In the genomic region with DNA sequence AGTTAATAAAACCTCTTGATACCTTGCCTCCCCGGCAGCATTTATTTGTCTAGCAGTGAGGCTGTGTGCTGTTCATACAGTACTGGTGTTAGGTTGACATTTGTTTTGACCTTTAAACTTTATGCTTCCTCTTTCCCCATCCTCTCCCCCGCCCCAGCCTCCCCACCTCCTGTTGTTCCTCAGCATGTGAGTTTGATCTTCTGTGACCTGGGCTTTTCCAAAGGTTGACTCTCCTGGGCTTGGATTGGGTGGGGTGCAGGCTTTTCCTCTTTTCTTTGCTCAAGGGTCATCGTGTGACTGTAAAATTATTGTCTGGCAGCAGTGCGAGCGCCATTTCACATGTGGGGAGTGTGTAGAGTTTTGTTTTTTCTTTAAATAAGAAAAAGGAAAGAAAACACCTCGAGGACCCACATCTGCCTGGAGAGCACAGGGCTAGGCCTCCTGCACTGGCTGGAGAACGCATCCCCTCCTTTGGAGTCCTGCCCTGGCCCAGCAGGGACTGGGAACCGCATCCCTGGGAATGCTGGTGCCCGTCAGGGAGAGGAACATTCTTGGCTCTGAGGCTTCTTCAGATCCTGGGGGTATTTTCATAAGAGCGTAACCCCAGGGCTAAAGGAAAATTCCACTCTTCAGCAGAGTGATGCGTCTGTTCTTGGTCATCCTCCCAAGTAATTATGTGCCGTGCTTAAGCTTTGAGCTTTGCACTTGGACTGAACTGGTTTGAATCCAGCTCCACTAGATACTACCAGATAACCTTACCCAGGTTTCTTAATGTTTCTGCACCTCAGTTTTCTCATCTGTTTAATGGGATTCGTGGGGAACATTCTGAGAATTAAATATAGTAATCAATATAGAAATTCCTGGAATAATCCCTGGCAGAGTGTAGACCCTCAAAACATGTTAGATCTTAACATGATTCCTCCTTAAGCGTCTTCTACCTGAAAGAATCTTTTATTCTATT, we compare ENCODE assay signal across 12 cellular contexts.
DNase-seq lines count a peak whose midpoint lies in the region; ATAC-seq and TF ChIP-seq lines count a peak whose summit lies in the region.
"Had no signal": no experiment of that assay in that cellular context is flagged by ENCODE, and none has a peak within 500 bp of the region (broad histone marks: within the 10 kb centered on the region; RNA-seq: fewer than 3 reads in every experiment).

No MANE protein-coding gene starts in this region.

- peak; percentile 93 for ATAC-seq in left lobe of liver
- ATAC-seq in stimulated activated naive B cell treated with anti-CD40 and anti-IgM and Interleukin-4, amounts not matched to agents 10 μg/mL and 1 μg/mL and 100 μg/mL, for 72 hours (replicated peaks), result peak; percentile 90 to 91
- ATAC-seq in SK-N-SH treated with all-trans-retinoic acid at 6 μM for 48 hours, result no peak
- no peak for ATAC-seq in GM21528 (IDR thresholded peaks at IDR 0.05; ENCODE audit: low FRiP score, unreplicated experiment)
- ATAC-seq: activated T-helper 17 cell treated with anti-CD3 and anti-CD28 coated beads, Interleukin-2, amount 50 U/mL, for 72 hours had no signal

- peaks cover 54 to 77% of the 10 kb centered on the region in 2 donors for H3K36me3 Mint-ChIP-seq in stimulated activated naive B cell treated with anti-CD40 and anti-IgM and Interleukin-4, amounts not matched to agents 10 μg/mL and 1 μg/mL and 100 μg/mL, for 72 hours

- peaks cover 64 to 90% of the 10 kb centered on the region in 2 donors for H3K4me1 Mint-ChIP-seq in stimulated activated naive B cell treated with anti-CD40 and anti-IgM and Interleukin-4, amounts not matched to agents 10 μg/mL and 1 μg/mL and 100 μg/mL, for 72 hours
- H3K4me1 Mint-ChIP-seq: activated T-helper 17 cell treated with anti-CD3 and anti-CD28 coated beads, Interleukin-2, amount 50 U/mL, for 72 hours had no signal

- peak overlapping the region; percentile 97 for H3K27ac Mint-ChIP-seq in stimulated activated naive B cell treated with anti-CD40 and anti-IgM and Interleukin-4, amounts not matched to agents 10 μg/mL and 1 μg/mL and 100 μg/mL, for 72 hours
- H3K27ac Mint-ChIP-seq: activated T-helper 17 cell treated with anti-CD3 and anti-CD28 coated beads, Interleukin-2, amount 50 U/mL, for 72 hours; stimulated activated naive CD8-positive, alpha-beta T cell treated with anti-CD3 and anti-CD28 coated beads, Interleukin-15, Interleukin-2, amounts not matched to agents 100 ng/mL and 50 ng/mL, for 24 hours had no signal

- DNase-seq in M059J (ENCODE audit: low read depth) (peak; percentile 15), astrocyte of the cerebellum (ENCODE audit: low read depth) (peak; percentile 76), left lobe of liver (ENCODE audit: low spot score) (peak; percentile 75), cerebellar nuclear complex (lab: John Stamatoyannopoulos, UW) (no peak), mesenteric fat pad (ENCODE audit: low spot score) (no peak)
- DNase-seq in stimulated activated naive B cell treated with anti-CD40 and anti-IgM and Interleukin-4, amounts not matched to agents 10 μg/mL and 1 μg/mL and 100 μg/mL, for 72 hours, result no peak
- DNase-seq: DND-41; effector CD8-positive, alpha-beta T cell had no signal

- H3K9me3 Mint-ChIP-seq in stimulated activated naive B cell treated with anti-CD40 and anti-IgM and Interleukin-4, amounts not matched to agents 10 μg/mL and 1 μg/mL and 100 μg/mL, for 72 hours, result peaks cover 2 to 3% of the 10 kb centered on the region in 2 donors
- H3K9me3 Mint-ChIP-seq: activated T-helper 17 cell treated with anti-CD3 and anti-CD28 coated beads, Interleukin-2, amount 50 U/mL, for 72 hours had no signal

- peak overlapping the region; percentile 46 to 55 for H3K4me3 Mint-ChIP-seq in stimulated activated naive B cell treated with anti-CD40 and anti-IgM and Interleukin-4, amounts not matched to agents 10 μg/mL and 1 μg/mL and 100 μg/mL, for 72 hours
- H3K4me3 Mint-ChIP-seq: activated T-helper 17 cell treated with anti-CD3 and anti-CD28 coated beads, Interleukin-2, amount 50 U/mL, for 72 hours; stimulated activated naive CD8-positive, alpha-beta T cell treated with anti-CD3 and anti-CD28 coated beads, Interleukin-15, Interleukin-2, amounts not matched to agents 100 ng/mL and 50 ng/mL, for 24 hours had no signal

- no peak overlapping the region for H3K4me3 ChIP-seq in astrocyte of the cerebellum (ENCODE audit: low read depth, low read length)

- in situ Hi-C loops in astrocyte of the cerebellum (cut with HindIII; ENCODE audit: low sequenced_read_pairs), result no loop called here

- H3K27me3 Mint-ChIP-seq in stimulated activated naive B cell treated with anti-CD40 and anti-IgM and Interleukin-4, amounts not matched to agents 10 μg/mL and 1 μg/mL and 100 μg/mL, for 72 hours, result no peaks in the 10 kb centered on the region

- no peak for TF ChIP-seq CTCF in astrocyte of the cerebellum (IDR thresholded peaks at IDR 0.05; ENCODE audit: low read depth, low read length, missing control alignments)

TF ChIP-seq in SK-N-SH treated with all-trans-retinoic acid at 6 μM for 48 hours, 23 proteins besides CTCF, POLR2A, EP300 and RAD21:
- TF ChIP-seq ZFP30 (CRISPR knock-in tag; IDR thresholded peaks at IDR 0.05), result no peak
- TF ChIP-seq, protein P1, sequence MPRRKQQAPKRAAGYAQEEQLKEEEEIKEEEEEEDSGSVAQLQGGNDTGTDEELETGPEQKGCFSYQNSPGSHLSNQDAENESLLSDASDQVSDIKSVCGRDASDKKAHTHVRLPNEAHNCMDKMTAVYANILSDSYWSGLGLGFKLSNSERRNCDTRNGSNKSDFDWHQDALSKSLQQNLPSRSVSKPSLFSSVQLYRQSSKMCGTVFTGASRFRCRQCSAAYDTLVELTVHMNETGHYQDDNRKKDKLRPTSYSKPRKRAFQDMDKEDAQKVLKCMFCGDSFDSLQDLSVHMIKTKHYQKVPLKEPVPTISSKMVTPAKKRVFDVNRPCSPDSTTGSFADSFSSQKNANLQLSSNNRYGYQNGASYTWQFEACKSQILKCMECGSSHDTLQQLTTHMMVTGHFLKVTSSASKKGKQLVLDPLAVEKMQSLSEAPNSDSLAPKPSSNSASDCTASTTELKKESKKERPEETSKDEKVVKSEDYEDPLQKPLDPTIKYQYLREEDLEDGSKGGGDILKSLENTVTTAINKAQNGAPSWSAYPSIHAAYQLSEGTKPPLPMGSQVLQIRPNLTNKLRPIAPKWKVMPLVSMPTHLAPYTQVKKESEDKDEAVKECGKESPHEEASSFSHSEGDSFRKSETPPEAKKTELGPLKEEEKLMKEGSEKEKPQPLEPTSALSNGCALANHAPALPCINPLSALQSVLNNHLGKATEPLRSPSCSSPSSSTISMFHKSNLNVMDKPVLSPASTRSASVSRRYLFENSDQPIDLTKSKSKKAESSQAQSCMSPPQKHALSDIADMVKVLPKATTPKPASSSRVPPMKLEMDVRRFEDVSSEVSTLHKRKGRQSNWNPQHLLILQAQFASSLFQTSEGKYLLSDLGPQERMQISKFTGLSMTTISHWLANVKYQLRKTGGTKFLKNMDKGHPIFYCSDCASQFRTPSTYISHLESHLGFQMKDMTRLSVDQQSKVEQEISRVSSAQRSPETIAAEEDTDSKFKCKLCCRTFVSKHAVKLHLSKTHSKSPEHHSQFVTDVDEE (CRISPR knock-in tag; IDR thresholded peaks at IDR 0.05), result no peak
- no peak for TF ChIP-seq ARNTL (CRISPR knock-in tag; IDR thresholded peaks at IDR 0.05; ENCODE audit: borderline replicate concordance, low read depth)
- no peak for TF ChIP-seq ZNF565 (CRISPR knock-in tag; conservative IDR thresholded peaks at IDR 0.05; ENCODE audit: low read depth)
- no peak for TF ChIP-seq ZFP3 (CRISPR knock-in tag; IDR thresholded peaks at IDR 0.05)
- no peak for TF ChIP-seq TOX (CRISPR knock-in tag; IDR thresholded peaks at IDR 0.05; ENCODE audit: borderline replicate concordance)
- no peak for TF ChIP-seq ZNF70 (CRISPR knock-in tag; IDR thresholded peaks at IDR 0.05)
- no peak for TF ChIP-seq PPARA (CRISPR knock-in tag; IDR thresholded peaks at IDR 0.05; ENCODE audit: borderline replicate concordance)
- TF ChIP-seq CSDC2 (CRISPR knock-in tag; IDR thresholded peaks at IDR 0.05), result no peak
- no peak for TF ChIP-seq ISL1 (CRISPR knock-in tag; IDR thresholded peaks at IDR 0.05)
- no peak for TF ChIP-seq OSR1 (CRISPR knock-in tag; IDR thresholded peaks at IDR 0.05)

Comparison
In these comparisons a context has a peak if more than half of its experiments do, and no peak if none do; other contexts are left out.
1. DNase-seq: peak in M059J (single experiment), astrocyte of the cerebellum (single experiment) and left lobe of liver (single experiment); none in stimulated activated naive B cell treated with anti-CD40 and anti-IgM and Interleukin-4, amounts not matched to agents 10 μg/mL and 1 μg/mL and 100 μg/mL, for 72 hours (single experiment), cerebellar nuclear complex (0 of 2) and mesenteric fat pad (single experiment).
2. ATAC-seq: peak in left lobe of liver (single experiment) and stimulated activated naive B cell treated with anti-CD40 and anti-IgM and Interleukin-4, amounts not matched to agents 10 μg/mL and 1 μg/mL and 100 μg/mL, for 72 hours (2 of 2); none in SK-N-SH treated with all-trans-retinoic acid at 6 μM for 48 hours (single experiment) and GM21528 (single experiment).